8 cellular contexts compared by ENCODE assay signal in genomic region chr2:84865181-84865783, GRCh38. TPM values are rescaled to one million over a fixed set of nuclear protein-coding genes. Genes with fewer than 3 reads are reported as not detected.
DNase-seq lines count a peak whose midpoint lies in the region; ATAC-seq, FAIRE-seq and TF ChIP-seq lines count a peak whose summit lies in the region.

No MANE protein-coding gene starts in this region.

- ATAC-seq in HG03565 (IDR thresholded peaks at IDR 0.05; ENCODE audit: unreplicated experiment) (peak; percentile 87), memory B cell (ENCODE audit: low read depth) (peak; percentile 34), GM19324 (IDR thresholded peaks at IDR 0.05; ENCODE audit: low FRiP score, unreplicated experiment) (no peak)
- ATAC-seq in activated CD8-positive, alpha-beta T cell treated with anti-CD3 and anti-CD28 coated beads for 36 hours: peak; percentile 50

- POLR2A ChIA-PET in activated CD8-positive, alpha-beta T cell treated with anti-CD3 and anti-CD28 coated beads for 36 hours (lab: Charles Lee): interaction anchor here (0.9 kb wide), 1 partner anchor 13 kb away, joined by 3 read pairs; no protein-coding TSS in a partner anchor

- H3K36me3 Mint-ChIP-seq in CD14-positive monocyte (no peaks in the 10 kb centered on the region), memory B cell (no peaks in the 10 kb centered on the region)
- peaks cover 59% of the 10 kb centered on the region for H3K36me3 Mint-ChIP-seq in activated CD8-positive, alpha-beta T cell treated with anti-CD3 and anti-CD28 coated beads for 36 hours (ENCODE audit: low read depth)

- H3K9me3 Mint-ChIP-seq in CD14-positive monocyte: no peaks in the 10 kb centered on the region
- peaks cover 2% of the 10 kb centered on the region for H3K9me3 Mint-ChIP-seq in activated CD8-positive, alpha-beta T cell treated with anti-CD3 and anti-CD28 coated beads for 36 hours
- H3K9me3 Mint-ChIP-seq in memory B cell: no peaks in the 10 kb centered on the region

- CTCF ChIA-PET in activated CD8-positive, alpha-beta T cell treated with anti-CD3 and anti-CD28 coated beads for 36 hours (lab: Charles Lee): interaction anchor here (0.6 to 1.9 kb wide), 13 partner anchors 12 to 339 kb away, joined by 3 to 7 read pairs (median 4); partner anchors contain the start of gene TRABD2A

- FAIRE-seq in GM12892 (lab: Jason Lieb, UNC): peak; percentile 76

- H3K27ac Mint-ChIP-seq in CD14-positive monocyte (no peak overlapping the region), memory B cell (no peak overlapping the region)
- peak overlapping the region; percentile 84 for H3K27ac Mint-ChIP-seq in activated CD8-positive, alpha-beta T cell treated with anti-CD3 and anti-CD28 coated beads for 36 hours

- DNase-seq in CD14-positive monocyte (ENCODE audit: low spot score): no peak
- DNase-seq in GM12892 (ENCODE audit: insufficient read length): no peak
- DNase-seq in activated CD8-positive, alpha-beta T cell treated with anti-CD3 and anti-CD28 coated beads for 36 hours: no peak
- DNase-seq in memory B cell (ENCODE audit: low spot score in 2 of 2): no peak
- no peak for DNase-seq in HuH-7.5 (ENCODE audit: low spot score)
- no peak for DNase-seq in MG63

- no peak overlapping the region for H3K4me3 ChIP-seq in MG63

- H3K27me3 Mint-ChIP-seq in CD14-positive monocyte (ENCODE audit: low read depth in 3 of 3) (peaks cover under 1 to 7% (median 3%) of the 10 kb centered on the region in 3 donors), memory B cell (peaks cover 1% of the 10 kb centered on the region)
- no peaks in the 10 kb centered on the region for H3K27me3 Mint-ChIP-seq in activated CD8-positive, alpha-beta T cell treated with anti-CD3 and anti-CD28 coated beads for 36 hours

- no peaks in the 10 kb centered on the region for H3K9me3 ChIP-seq in MG63

- H3K4me3 Mint-ChIP-seq in CD14-positive monocyte (no peak overlapping the region), memory B cell (no peak overlapping the region)
- no peak overlapping the region for H3K4me3 Mint-ChIP-seq in activated CD8-positive, alpha-beta T cell treated with anti-CD3 and anti-CD28 coated beads for 36 hours

- H3K4me1 Mint-ChIP-seq in CD14-positive monocyte (peaks cover 4% of the 10 kb centered on the region), memory B cell (peaks cover 3% of the 10 kb centered on the region)
- H3K4me1 Mint-ChIP-seq in activated CD8-positive, alpha-beta T cell treated with anti-CD3 and anti-CD28 coated beads for 36 hours (ENCODE audit: low read depth): peaks cover 80% of the 10 kb centered on the region

- H3K36me3 ChIP-seq in MG63: peaks cover 4% of the 10 kb centered on the region

- peak; percentile 71 for TF ChIP-seq CTCF in CD14-positive monocyte (IDR thresholded peaks at IDR 0.05)
- TF ChIP-seq CTCF in activated CD8-positive, alpha-beta T cell treated with anti-CD3 and anti-CD28 coated beads for 36 hours (IDR thresholded peaks at IDR 0.05): peak; percentile 56

- intact Hi-C loops in CD14-positive monocyte (cut with micrococcal nuclease): no loop called here
- intact Hi-C loops in activated CD8-positive, alpha-beta T cell treated with anti-CD3 and anti-CD28 coated beads for 36 hours (cut with micrococcal nuclease): loop anchor here (5.0 kb wide), 1 partner anchor 368 kb away; no protein-coding TSS in a partner anchor

- no peak for TF ChIP-seq POLR2A in GM12892 (IDR thresholded peaks at IDR 0.05; ENCODE audit: low read depth, low read length)

- H3K27me3 ChIP-seq in MG63: no peaks in the 10 kb centered on the region

RNA-seq across cellular contexts. Expression of gene TRABD2A, which starts 15.6 kb away (rescaled TPM):
- under 1 TPM; 0.79 to 0.95 TPM for polyA plus RNA-seq in CD14-positive monocyte
- 0.23 TPM for polyA plus RNA-seq in GM12892 (2012; ENCODE audit: missing spikeins)
- total RNA-seq in activated CD8-positive, alpha-beta T cell treated with anti-CD3 and anti-CD28 coated beads for 36 hours: 10 to 100 TPM; 56.3 to 56.4 TPM
- total RNA-seq in MG63 (2014; rRNA removed; shearing (Covaris generic); ENCODE audit: low replicate concordance): 14.5 and 20.9 TPM in 2 replicates

RNA-seq across cellular contexts. Expression of gene TMSB10, which starts 40.2 kb away (rescaled TPM):
- 1,000 to 10,000 TPM; 5,130 to 6,847 TPM for polyA plus RNA-seq in CD14-positive monocyte
- polyA plus RNA-seq in GM12892 (2012; ENCODE audit: missing spikeins): 4,109 TPM
- 1,000 to 10,000 TPM; 2,035 to 2,060 TPM for total RNA-seq in activated CD8-positive, alpha-beta T cell treated with anti-CD3 and anti-CD28 coated beads for 36 hours
- total RNA-seq in MG63 (2014; rRNA removed; shearing (Covaris generic); ENCODE audit: low replicate concordance): 5,826 and 9,166 TPM in 2 replicates
